ENCODE assay signal across 8 cellular contexts in genomic region chr6:169751242-169752073, GRCh38. TPM values are rescaled to one million over a fixed set of nuclear protein-coding genes. Genes with fewer than 3 reads are reported as not detected.
DNase-seq lines count a peak whose midpoint lies in the region; ATAC-seq, FAIRE-seq and TF ChIP-seq lines count a peak whose summit lies in the region.

Gene DYNLT2, minus strand, starts transcription at chr6:169751572. Its CDS starts 114 bp downstream, at chr6:169751458.
Gene ERMARD, plus strand, starts transcription at chr6:169751622. Its CDS starts 36 bp downstream, at chr6:169751658.

- peak within 1 kb of the TSS; percentile 99 for H3K27ac Mint-ChIP-seq in GM23338
- H3K27ac Mint-ChIP-seq in naive thymus-derived CD8-positive, alpha-beta T cell: peak within 1 kb of the TSS; percentile 98 to 100 (median 100)
- H3K27ac Mint-ChIP-seq in stimulated activated naive B cell treated with anti-CD40 and anti-IgM and Interleukin-4, amounts not matched to agents 10 μg/mL and 1 μg/mL and 100 μg/mL, for 72 hours: peak within 1 kb of the TSS; percentile 99

- no peaks in the 10 kb centered on the region for H3K9me2 ChIP-seq in GM23338 (ENCODE audit: insufficient read depth)

- peaks cover 2% of the 10 kb centered on the region for H3K27me3 Mint-ChIP-seq in GM23338 (ENCODE audit: insufficient read depth, low read depth, poor library complexity)
- no peaks in the 10 kb centered on the region for H3K27me3 Mint-ChIP-seq in naive thymus-derived CD8-positive, alpha-beta T cell
- no peaks in the 10 kb centered on the region for H3K27me3 Mint-ChIP-seq in stimulated activated naive B cell treated with anti-CD40 and anti-IgM and Interleukin-4, amounts not matched to agents 10 μg/mL and 1 μg/mL and 100 μg/mL, for 72 hours

- peak within 1 kb of the TSS; percentile 84 for H3K4me3 ChIP-seq in GM23338
- H3K4me3 ChIP-seq in fibroblast of mammary gland (ENCODE audit: control insufficient read depth, low read depth, low read length): peak within 1 kb of the TSS; percentile 92

- no peaks in the 10 kb centered on the region for H3F3A ChIP-seq in GM23338 (replicated peaks; ENCODE audit: low read depth)

- peaks cover 5% of the 10 kb centered on the region; the same call in 2 of the 3 replicates for H3K36me3 Mint-ChIP-seq in GM23338 (ENCODE audit: low read depth)
- H3K36me3 Mint-ChIP-seq in naive thymus-derived CD8-positive, alpha-beta T cell: peaks cover 7 to 9% (median 7%) of the 10 kb centered on the region in 3 donors
- H3K36me3 Mint-ChIP-seq in stimulated activated naive B cell treated with anti-CD40 and anti-IgM and Interleukin-4, amounts not matched to agents 10 μg/mL and 1 μg/mL and 100 μg/mL, for 72 hours: peaks cover 10 to 30% of the 10 kb centered on the region in 2 donors

- peak within 1 kb of the TSS; percentile 64; the same call in 1 of the 2 replicates for H2AFZ ChIP-seq in GM23338

- H3K4me3 Mint-ChIP-seq in GM23338: peak within 1 kb of the TSS; percentile 98
- H3K4me3 Mint-ChIP-seq in naive thymus-derived CD8-positive, alpha-beta T cell: peak within 1 kb of the TSS; percentile 96 to 100 (median 98)
- peak within 1 kb of the TSS; percentile 95 to 100 for H3K4me3 Mint-ChIP-seq in stimulated activated naive B cell treated with anti-CD40 and anti-IgM and Interleukin-4, amounts not matched to agents 10 μg/mL and 1 μg/mL and 100 μg/mL, for 72 hours

- no peaks in the 10 kb centered on the region for H3K9me3 Mint-ChIP-seq in GM23338
- peaks cover 0 to 8% (median 2%) of the 10 kb centered on the region in 9 donors for H3K9me3 Mint-ChIP-seq in naive thymus-derived CD8-positive, alpha-beta T cell
- H3K9me3 Mint-ChIP-seq in stimulated activated naive B cell treated with anti-CD40 and anti-IgM and Interleukin-4, amounts not matched to agents 10 μg/mL and 1 μg/mL and 100 μg/mL, for 72 hours: peaks cover 0 to 4% of the 10 kb centered on the region in 2 donors

- peak within 1 kb of the TSS; percentile 89 for H3K4me2 ChIP-seq in GM23338

- H3K79me2 ChIP-seq in GM23338 (replicated peaks; ENCODE audit: insufficient read depth): peaks cover 14% of the 10 kb centered on the region

- H3K4me1 ChIP-seq in GM23338 (ENCODE audit: insufficient read depth): peaks cover 27% of the 10 kb centered on the region

- peaks cover 23% of the 10 kb centered on the region for H3K4me1 Mint-ChIP-seq in GM23338
- H3K4me1 Mint-ChIP-seq in naive thymus-derived CD8-positive, alpha-beta T cell: peaks cover 16 to 41% (median 37%) of the 10 kb centered on the region in 4 donors
- peaks cover 15 to 35% of the 10 kb centered on the region in 2 donors for H3K4me1 Mint-ChIP-seq in stimulated activated naive B cell treated with anti-CD40 and anti-IgM and Interleukin-4, amounts not matched to agents 10 μg/mL and 1 μg/mL and 100 μg/mL, for 72 hours

- 0 out of 4 replicates have a peak, but pooled peaks of 1 of the 2 experiments have one; percentile 1 for TF ChIP-seq CTCF in GM23338 (conservative IDR thresholded peaks at IDR 0.05; ENCODE audit: low read depth in 2 of 2)
- peak; percentile 15 for TF ChIP-seq CTCF in fibroblast of mammary gland (conservative IDR thresholded peaks at IDR 0.05; ENCODE audit: control insufficient read depth, insufficient read depth, low read depth, low read length)

- H3K27ac ChIP-seq in GM23338 (ENCODE audit: low read depth): peak within 1 kb of the TSS; percentile 96

- H3K27me3 ChIP-seq in GM23338 (ENCODE audit: insufficient read depth): no peaks in the 10 kb centered on the region

- no peak for FAIRE-seq in RCC 7860 (lab: Jason Lieb, UNC)

- POLR2A ChIA-PET in naive thymus-derived CD8-positive, alpha-beta T cell (lab: Charles Lee): interaction anchor here (0.6 to 7.8 kb wide), 11 partner anchors 11 to 833 kb away, joined by 3 to 112 read pairs (median 4); partner anchors contain the start of genes C6orf120, PDCD2, PHF10 and PSMB1

- DNase-seq in EH (ENCODE audit: low read depth) (peak; percentile 93), GM23338 (ENCODE audit: low spot score) (peak; percentile 97), Kasumi-1 (lab: John Stamatoyannopoulos, UW) (peak; percentile 81 to 84), RCC 7860 (ENCODE audit: low spot score) (peak; percentile 80), fibroblast of mammary gland (ENCODE audit: low read depth) (peak; percentile 91)
- DNase-seq in activated T-helper 1 cell treated with anti-CD3 and anti-CD28 coated beads, Interleukin-2, amount 50 U/mL, for 16 hours (ENCODE audit: low read depth in 1 of 2, low spot score in 1 of 2): peak; percentile 82 to 91
- DNase-seq in naive thymus-derived CD8-positive, alpha-beta T cell: peak; percentile 89 to 95 (median 94)
- DNase-seq in stimulated activated naive B cell treated with anti-CD40 and anti-IgM and Interleukin-4, amounts not matched to agents 10 μg/mL and 1 μg/mL and 100 μg/mL, for 72 hours: peak; percentile 94

- H3K36me3 ChIP-seq in GM23338 (ENCODE audit: insufficient read depth): no peaks in the 10 kb centered on the region; the same call in 1 of the 2 replicates

- H4K20me1 ChIP-seq in GM23338 (replicated peaks; ENCODE audit: insufficient read depth): 0 out of 2 replicates have a peak, but pooled peaks cover 4% of the 10 kb centered on the region

- ATAC-seq in GM23338: peak; percentile 93
- peak; percentile 94 for ATAC-seq in naive thymus-derived CD8-positive, alpha-beta T cell
- ATAC-seq in stimulated activated naive B cell treated with anti-CD40 and anti-IgM and Interleukin-4, amounts not matched to agents 10 μg/mL and 1 μg/mL and 100 μg/mL, for 72 hours (replicated peaks): peak; percentile 95 to 97

TF ChIP-seq in GM23338, 12 proteins besides CTCF, POLR2A, EP300 and RAD21 (continues in another document):
- TF ChIP-seq CREB1 (CRISPR knock-in tag; IDR thresholded peaks at IDR 0.05; ENCODE audit: low read depth) (peak; percentile 98), ZNF462 (CRISPR knock-in tag; IDR thresholded peaks at IDR 0.05) (no peak), ZNF114 (CRISPR knock-in tag; IDR thresholded peaks at IDR 0.05) (no peak)

RNA-seq across cellular contexts. Expression of gene DYNLT2, which starts in this region (rescaled TPM):
- total RNA-seq in GM23338 (2014; rRNA removed; shearing (Covaris generic)): 2.8 and 3.3 TPM in 2 replicates
- polyA plus RNA-seq in GM23338 (2016; fragmentation: Nextera tagmentation; extraction: Ambion mirVana): 1.6 and 4.4 TPM in 2 replicates
- total RNA-seq in naive thymus-derived CD8-positive, alpha-beta T cell: 1 to 10 TPM; 7.2 to 7.4 TPM
- polyA plus RNA-seq in naive thymus-derived CD8-positive, alpha-beta T cell: under 1 TPM; 0.35 to 0.67 (median 0.63) TPM

RNA-seq across cellular contexts. Expression of gene ERMARD, which starts in this region (rescaled TPM):
- 7.6 and 11.7 TPM in 2 replicates for total RNA-seq in GM23338 (2014; rRNA removed; shearing (Covaris generic))
- polyA plus RNA-seq in GM23338 (2016; fragmentation: Nextera tagmentation; extraction: Ambion mirVana): 8.5 and 8.6 TPM in 2 replicates
- total RNA-seq in naive thymus-derived CD8-positive, alpha-beta T cell: 10 to 100 TPM; 38.7 to 41.5 TPM
- 10 to 100 TPM in 1 of 3 donors, 1 to 10 TPM in 2; 9.2 to 12.4 (median 9.2) TPM for polyA plus RNA-seq in naive thymus-derived CD8-positive, alpha-beta T cell

Comparison
In these comparisons a context has a peak if more than half of its experiments do, and no peak if none do; other contexts are left out.
1. Peak in every context shown above with its lines: DNase-seq, ATAC-seq, H3K4me3 ChIP-seq and H3K27ac ChIP-seq.